17 cellular contexts compared by ENCODE assay signal in the genomic region with DNA sequence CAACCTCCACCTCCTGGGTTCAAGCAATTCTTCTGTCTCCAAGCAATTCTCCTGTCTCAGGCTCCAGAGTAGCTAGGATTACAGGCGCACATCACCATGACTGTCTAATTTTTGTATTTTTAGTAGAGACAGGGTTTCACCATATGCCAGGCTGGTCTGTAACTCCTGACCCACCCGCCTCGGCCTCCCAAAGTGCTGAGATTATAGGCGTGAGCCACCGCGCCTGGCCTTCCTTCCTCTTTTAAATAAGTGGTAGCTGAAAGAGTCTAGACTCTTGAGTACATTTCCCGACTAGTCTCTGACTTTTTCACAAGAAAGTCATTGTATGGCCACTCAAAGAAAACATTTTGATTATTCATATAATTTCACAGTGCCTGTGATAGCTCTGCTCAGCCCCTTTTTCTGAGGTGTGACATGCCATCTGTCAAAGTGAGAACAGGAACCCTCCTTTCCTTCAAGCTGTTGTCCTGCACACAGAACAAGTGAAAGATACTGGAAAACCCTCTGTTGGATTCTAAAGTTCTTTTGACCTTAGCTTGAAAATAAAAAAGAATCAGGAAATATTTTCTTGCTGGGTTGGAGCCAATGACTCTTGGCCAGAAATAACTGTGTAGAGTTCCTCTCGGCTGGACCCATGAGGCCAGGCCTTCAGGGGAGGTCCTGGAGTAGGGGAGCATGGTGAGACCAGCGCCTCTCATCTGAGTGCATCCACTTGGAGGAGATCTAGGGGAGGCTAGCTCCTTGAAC.
A peak's percentile ranks its signal among the peaks of the same experiment; 100 is the strongest.
DNase-seq lines count a peak whose midpoint lies in the region; ATAC-seq, FAIRE-seq and TF ChIP-seq lines count a peak whose summit lies in the region.
"Had no signal": no experiment of that assay in that cellular context is flagged by ENCODE, and none has a peak within 500 bp of the region (broad histone marks: within the 10 kb centered on the region; RNA-seq: fewer than 3 reads in every experiment).

No MANE protein-coding gene starts in this region.

- H3K9me3 ChIP-seq in RWPE2 (ENCODE audit: severe bottlenecking) = no peaks in the 10 kb centered on the region
- H3K9me3 ChIP-seq in left lung = no peaks in the 10 kb centered on the region
- no peaks in the 10 kb centered on the region for H3K9me3 ChIP-seq in ovary
- H3K9me3 ChIP-seq: MG63 had no signal

- H3K4me3 ChIP-seq in RWPE2 (ENCODE audit: severe bottlenecking) = no peak overlapping the region
- H3K4me3 ChIP-seq in left lung = no peak overlapping the region
- H3K4me3 ChIP-seq in ovary = no peak overlapping the region
- H3K4me3 ChIP-seq: MG63, SK-N-MC had no signal

- no peaks in the 10 kb centered on the region for H3K27me3 ChIP-seq in RWPE2 (ENCODE audit: insufficient read depth, poor library complexity, severe bottlenecking)
- H3K27me3 ChIP-seq in left lung = no peaks in the 10 kb centered on the region
- H3K27me3 ChIP-seq in ovary = no peaks in the 10 kb centered on the region
- H3K27me3 ChIP-seq: MG63 had no signal

- no peak for TF ChIP-seq CTCF in RWPE2 (IDR thresholded peaks at IDR 0.05; ENCODE audit: poor library complexity, severe bottlenecking)
- TF ChIP-seq CTCF in left lung (IDR thresholded peaks at IDR 0.05) = no peak
- no peak for TF ChIP-seq CTCF in ovary (IDR thresholded peaks at IDR 0.05)

- H3K27ac ChIP-seq in RWPE2 (ENCODE audit: poor library complexity, severe bottlenecking) (peak overlapping the region; percentile 41), left lung (no peak overlapping the region), ovary (no peak overlapping the region)
- H3K27ac ChIP-seq: C4-2B, WERI-Rb-1 had no signal

- intact Hi-C loops in left lung (cut with DNase I) (no loop called here), ovary (cut with DNase I) (no loop called here)

- no peak for TF ChIP-seq POLR2A in ovary (IDR thresholded peaks at IDR 0.05)

- TF ChIP-seq EP300 in ovary (IDR thresholded peaks at IDR 0.05) = no peak

- H3K36me3 ChIP-seq in RWPE2 (ENCODE audit: low read depth) (no peaks in the 10 kb centered on the region), left lung (no peaks in the 10 kb centered on the region), ovary (no peaks in the 10 kb centered on the region)
- H3K36me3 ChIP-seq: MG63, WERI-Rb-1 had no signal

- H3K4me1 ChIP-seq in RWPE2 (ENCODE audit: insufficient read depth, poor library complexity, severe bottlenecking) (peaks cover 32% of the 10 kb centered on the region), left lung (no peaks in the 10 kb centered on the region), ovary (ENCODE audit: insufficient read depth) (peaks cover 8% of the 10 kb centered on the region)

- ATAC-seq in RWPE2 (ENCODE audit: low read depth) (no peak), left lung (peak; percentile 26), GM21825 (IDR thresholded peaks at IDR 0.05; ENCODE audit: unreplicated experiment) (no peak)

- WGBS in ovary, 3 donors = 75 to 78% (median 77%) methylated on average over 9 of the region's 9 CpGs

- no peak for FAIRE-seq in RCC 7860 (lab: Jason Lieb, UNC)

- DNase-seq in RWPE2 (ENCODE audit: low spot score) = no peak
- DNase-seq in dermis blood vessel endothelial cell = peak; percentile 36
- DNase-seq in left lung = no peak
- DNase-seq in stromal cell of bone marrow (ENCODE audit: low read depth) = peak; percentile 72
- no peak for DNase-seq in ecto neural progenitor cell (ENCODE audit: low spot score)
- no peak for DNase-seq in ovary
- no peak for DNase-seq in RCC 7860 (ENCODE audit: low spot score)
- DNase-seq: activated gamma-delta T cell treated with Interleukin-2 at 50 U/mL for 16 hours; central memory CD4-positive, alpha-beta T cell; DND-41; MG63; midbrain; posterior cingulate gyrus; WERI-Rb-1 had no signal

Comparison
In these comparisons a context has a peak if more than half of its experiments do, and no peak if none do; other contexts are left out.
1. DNase-seq: peak in dermis blood vessel endothelial cell (single experiment) and stromal cell of bone marrow (single experiment); none in RWPE2 (single experiment), left lung (0 of 2), ecto neural progenitor cell (single experiment), ovary (0 of 5) and RCC 7860 (single experiment).